Comparison of ENCODE assay signal across 1 cellular context in the genomic region with DNA sequence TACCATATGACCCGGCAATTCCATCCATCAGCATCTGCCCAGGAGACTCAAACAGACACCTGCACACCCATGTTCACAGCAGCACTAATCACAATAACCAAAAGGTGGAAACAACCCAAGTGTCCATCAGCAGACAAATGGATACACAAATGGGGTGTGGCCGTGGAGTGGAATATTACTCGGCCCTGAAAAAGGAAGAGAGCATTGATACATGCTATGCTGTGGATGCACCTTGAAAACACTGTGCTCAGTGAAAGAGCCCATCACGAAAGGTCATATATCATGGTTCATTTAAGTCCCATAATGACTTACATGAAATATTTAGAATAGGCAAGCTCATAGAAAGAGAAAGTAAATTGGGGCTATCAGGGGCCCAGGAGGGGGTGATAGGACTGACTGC.
TF ChIP-seq lines count a peak whose summit lies in the region.

No MANE protein-coding gene starts in this region.

TF ChIP-seq in HEK293, 187 proteins besides CTCF, POLR2A, EP300 and RAD21 (continued from another document):
- TF ChIP-seq ZNF280D (tag by site-specific recombination; IDR thresholded peaks at IDR 0.05) = peak; percentile 83; the same call in 1 of the 2 replicates
- no peak for TF ChIP-seq ZNF645 (tag by site-specific recombination; IDR thresholded peaks at IDR 0.05)
- no peak for TF ChIP-seq ZNF416 (tag by site-specific recombination; IDR thresholded peaks at IDR 0.05)
- no peak for TF ChIP-seq ZNF571 (tag by site-specific recombination; IDR thresholded peaks at IDR 0.05)
- no peak for TF ChIP-seq ZSCAN18 (tag by site-specific recombination; IDR thresholded peaks at IDR 0.05)
